Comparison of ENCODE assay signal across 9 cellular contexts in genomic region chr2:230684222-230685164, GRCh38. TPM values are rescaled to one million over a fixed set of nuclear protein-coding genes. Genes with fewer than 3 reads are reported as not detected.
DNase-seq lines count a peak whose midpoint lies in the region; ATAC-seq, FAIRE-seq and TF ChIP-seq lines count a peak whose summit lies in the region.
"Had no signal": no experiment of that assay in that cellular context is flagged by ENCODE, and none has a peak within 500 bp of the region (broad histone marks: within the 10 kb centered on the region; RNA-seq: fewer than 3 reads in every experiment).

No MANE protein-coding gene starts in this region.

- ATAC-seq in K562 (no peak), HG02798 (IDR thresholded peaks at IDR 0.05; ENCODE audit: poor library complexity, unreplicated experiment) (no peak)
- no peak for ATAC-seq in effector memory CD8-positive, alpha-beta T cell (replicated peaks)

- TF ChIP-seq POLR2A in K562 (conservative IDR thresholded peaks at IDR 0.05) (no peak), esophagus muscularis mucosa (IDR thresholded peaks at IDR 0.05; ENCODE audit: low read depth) (no peak)

- H3K27ac ChIP-seq in K562 (ENCODE audit: extremely low read depth, low read depth, low read length) (no peak overlapping the region), esophagus muscularis mucosa (replicated peaks in 1 of 4) (no peak overlapping the region)
- H3K27ac ChIP-seq: ovary had no signal

- no peak overlapping the region for H3K27ac Mint-ChIP-seq in effector memory CD8-positive, alpha-beta T cell

- no peaks in the 10 kb centered on the region for H3K79me2 ChIP-seq in K562 (ENCODE audit: control insufficient read depth, insufficient read depth, low read length)

- TF ChIP-seq RAD21 in K562 (CRISPR knock-in tag; conservative IDR thresholded peaks at IDR 0.05 in 1 of 2, IDR thresholded peaks at IDR 0.05 in 1 of 2), result no peak

- H3K9me1 ChIP-seq in K562 (ENCODE audit: control insufficient read depth, insufficient read depth, low read length), result no peaks in the 10 kb centered on the region

- H3K4me3 Mint-ChIP-seq in effector memory CD8-positive, alpha-beta T cell, result no peak overlapping the region

- FAIRE-seq in K562 (lab: Jason Lieb, UNC), result peak; percentile 55

- H3K36me3 Mint-ChIP-seq in effector memory CD8-positive, alpha-beta T cell (ENCODE audit: insufficient read depth), result no peaks in the 10 kb centered on the region

- H3K27me3 Mint-ChIP-seq in effector memory CD8-positive, alpha-beta T cell, result no peaks in the 10 kb centered on the region

- no peak for TF ChIP-seq CTCF in K562 (IDR thresholded peaks at IDR 0.05 in 2 of 3, conservative IDR thresholded peaks at IDR 0.05 in 1 of 3; ENCODE audit: insufficient read depth in 2 of 3, low read depth in 1 of 3, low read length in 3 of 3)
- TF ChIP-seq CTCF in esophagus muscularis mucosa (IDR thresholded peaks at IDR 0.05), result no peak

- H4K20me1 ChIP-seq in K562 (replicated peaks; ENCODE audit: control insufficient read depth, insufficient read depth, low read length), result no peaks in the 10 kb centered on the region

- H3K36me3 ChIP-seq in K562 (ENCODE audit: control insufficient read depth, insufficient read depth, low read length), result no peaks in the 10 kb centered on the region
- H3K36me3 ChIP-seq in esophagus muscularis mucosa, result no peaks in the 10 kb centered on the region
- H3K36me3 ChIP-seq: ovary had no signal

- intact Hi-C loops in K562 (cut with micrococcal nuclease) (no loop called here), posterior vena cava (cut with DNase I) (no loop called here), esophagus muscularis mucosa (cut with DNase I) (no loop called here)

- no peak for TF ChIP-seq EP300 in K562 (IDR thresholded peaks at IDR 0.05; ENCODE audit: low read length)
- TF ChIP-seq EP300 in esophagus muscularis mucosa (IDR thresholded peaks at IDR 0.05), result no peak

- no TSS peak for BruUV-seq in K562 (replicated peaks; lab: Mats Ljungman, UMichigan)

- DNase-seq in DMS53 (lab: John Stamatoyannopoulos, UW), result peak; percentile 89
- peak; percentile 88 for DNase-seq in HT1080 (ENCODE audit: low read depth)
- DNase-seq in K562 (ENCODE audit: extremely low read depth in 1 of 4, low spot score in 3 of 4), result no peak
- peak; percentile 69 to 74 for DNase-seq in lung microvascular endothelial cell (ENCODE audit: low read depth in 2 of 2)
- no peak for DNase-seq in posterior vena cava (ENCODE audit: low spot score)
- DNase-seq in esophagus muscularis mucosa (ENCODE audit: extremely low spot score), result no peak
- DNase-seq in effector memory CD8-positive, alpha-beta T cell, result no peak
- DNase-seq: ovary had no signal

- POLR2A ChIA-PET in K562 (lab: Yijun Ruan, JAX), result interaction anchor here (0.9 to 1.5 kb wide), 4 partner anchors 8 to 30 kb away, joined by 3 to 4 read pairs (median 4); partner anchors contain the start of gene CAB39

- H3K4me1 ChIP-seq in K562 (replicated peaks in 1 of 2; ENCODE audit: control insufficient read depth in 2 of 2, insufficient read depth in 2 of 2, low read length in 2 of 2) (peaks cover 15 to 21% of the 10 kb centered on the region in 2 experiments; a peak in 4 of 5 replicates), esophagus muscularis mucosa (no peaks in the 10 kb centered on the region)

- 35% methylated on average over 9 of the region's 9 CpGs for WGBS in K562 (ENCODE audit: insufficient coverage, low coverage, missing lambda C conversion rate)
- 59% methylated on average over 9 of the region's 9 CpGs for WGBS in esophagus muscularis mucosa

- peak overlapping the region; percentile 58; the same call in 1 of the 2 replicates for H2AFZ ChIP-seq in K562 (ENCODE audit: low read depth, low read length)

- in situ Hi-C loops in K562 (cut with MboI), result no loop called here

- H3K9me3 Mint-ChIP-seq in effector memory CD8-positive, alpha-beta T cell, result no peaks in the 10 kb centered on the region

- H3K9me3 ChIP-seq in K562 (replicated peaks; ENCODE audit: control insufficient read depth, insufficient read depth, low read depth, low read length) (no peaks in the 10 kb centered on the region), esophagus muscularis mucosa (no peaks in the 10 kb centered on the region)
- H3K9me3 ChIP-seq: ovary had no signal

- CTCF ChIA-PET in K562 (lab: Yijun Ruan, JAX; ENCODE audit: low intra/inter-chr PET ratio), result no interaction called here

- H3K9ac ChIP-seq in K562 (ENCODE audit: insufficient read depth in 1 of 2, low read depth in 2 of 2, low read length in 2 of 2), result peak overlapping the region in 1 of 2 experiments; percentile 64; a peak in 1 of 4 replicates

- H3K4me1 Mint-ChIP-seq in effector memory CD8-positive, alpha-beta T cell (ENCODE audit: low read depth in 2 of 2), result peaks cover 0 to 2% of the 10 kb centered on the region in 2 donors

- H3K4me3 ChIP-seq in K562, result no peak overlapping the region
- H3K4me3 ChIP-seq in esophagus muscularis mucosa, result no peak overlapping the region
- H3K4me3 ChIP-seq: ovary had no signal

- H3K27me3 ChIP-seq in K562 (ENCODE audit: control insufficient read depth in 2 of 2, insufficient read depth in 2 of 2, low read length in 2 of 2), result no peaks in the 10 kb centered on the region
- H3K27me3 ChIP-seq in esophagus muscularis mucosa, result no peaks in the 10 kb centered on the region
- H3K27me3 ChIP-seq: ovary had no signal

- no peak overlapping the region for H3K4me2 ChIP-seq in K562 (ENCODE audit: insufficient read depth, low read length)

TF ChIP-seq in K562, 482 proteins besides CTCF, POLR2A, EP300 and RAD21 (continues in another document):
- TF ChIP-seq SMARCE1 (IDR thresholded peaks at IDR 0.05) (peak; percentile 31; the same call in 1 of the 2 replicates), TCF7 (IDR thresholded peaks at IDR 0.05; ENCODE audit: borderline replicate concordance) (no peak), JUN (IDR thresholded peaks at IDR 0.05; ENCODE audit: borderline replicate concordance, low read depth, low read length) (peak; percentile 30; the same call in 1 of the 2 replicates), JUN (CRISPR knock-in tag; IDR thresholded peaks at IDR 0.05; ENCODE audit: borderline replicate concordance) (no peak), PKNOX1 (IDR thresholded peaks at IDR 0.05) (peak; percentile 71), NRF1 (conservative IDR thresholded peaks at IDR 0.05 in 1 of 2, IDR thresholded peaks at IDR 0.05 in 1 of 2) (no peak), BRF1 (IDR thresholded peaks at IDR 0.05; ENCODE audit: borderline replicate concordance, extremely low read depth, insufficient read length) (no peak), KDM5B (IDR thresholded peaks at IDR 0.05; ENCODE audit: insufficient replicate concordance, low read depth, low read length) (no peak), JUND (IDR thresholded peaks at IDR 0.05; ENCODE audit: borderline replicate concordance, low read depth, low read length) (peak; percentile 19; the same call in 1 of the 2 replicates), JUND (tag; IDR thresholded peaks at IDR 0.05; ENCODE audit: borderline replicate concordance, low read depth, low read length) (0 out of 3 replicates have a peak, but pooled peaks have one; percentile 18), RBM34 (IDR thresholded peaks at IDR 0.05; ENCODE audit: borderline replicate concordance, insufficient read depth, low read length) (no peak), NFIC (IDR thresholded peaks at IDR 0.05) (peak; percentile 48), MEIS2 (IDR thresholded peaks at IDR 0.05; ENCODE audit: partially characterized antibody) (peak; percentile 84)

RNA-seq across cellular contexts. Expression of gene CAB39, which starts 28.1 kb away (rescaled TPM):
- 41.9 and 49.1 TPM in 2 replicates for total RNA-seq in HT1080 (2014; rRNA removed; shearing (Covaris generic))
- polyA plus RNA-seq in HT1080 (2015; cell fraction: cytosol; rRNA removed), result 51.5 and 60.7 TPM in 2 replicates
- polyA plus RNA-seq in HT1080 (2015; cell fraction: nucleus; rRNA removed), result 44.3 and 46.4 TPM in 2 replicates
- total RNA-seq in K562 (2011; cell fraction: chromatin; rRNA removed; ENCODE audit: low replicate concordance), result 40.4 and 84.2 TPM in 2 replicates
- total RNA-seq in K562 (2011; cell fraction: nucleolus; rRNA removed), result 26.8 and 29.9 TPM in 2 replicates
- 50.8 and 86.8 TPM in 2 replicates for total RNA-seq in K562 (2011; cell fraction: nucleoplasm; rRNA removed)
- total RNA-seq in K562 (2014; rRNA removed) (48.3 and 52.6 TPM in 2 replicates), K562 (2014; rRNA removed; fragmentation: Illumina TruSeq; extraction: Trizol) (70.6 and 78.4 TPM in 2 replicates), K562 (2015; rRNA removed; fragmentation: Illumina TruSeq; extraction: Trizol) (91.8 and 94.4 TPM in 2 replicates), K562 (2021) (70.4 and 74.7 TPM in 2 replicates), lung microvascular endothelial cell (46.6 and 50.2 TPM in 2 replicates), posterior vena cava (10 to 100 TPM; 62.3 to 76.0 TPM), esophagus muscularis mucosa (100 to 1,000 TPM in 1 of 4 donors, 10 to 100 TPM in 3; 73.6 to 105 (median 83.9) TPM)
- polyA plus RNA-seq in K562 (2011; rRNA removed) (62.8 and 85.9 TPM in 2 replicates), K562 (2014; fragmentation: Illumina TruSeq; extraction: Trizol) (66.0 and 70.1 TPM in 2 replicates), K562 (2014; fragmentation: Nextera tagmentation; extraction: Ambion mirVana) (10 to 100 TPM; 27.2 to 37.4 TPM), K562 (2014; rRNA removed) (51.8 and 52.8 TPM in 2 replicates)
- 21.4 and 31.9 TPM in 2 replicates for polyA plus RNA-seq in K562 (2011; cell fraction: cytosol; rRNA removed)
- polyA plus RNA-seq in K562 (2011; cell fraction: nucleus; rRNA removed), result 30.5 and 39.5 TPM in 2 replicates
- polyA plus RNA-seq in K562 (2012), result 51.1 and 51.6 TPM in 2 replicates
- polyA minus RNA-seq in K562 (2011; rRNA and poly(A)+ RNA removed), result 113 and 122 TPM in 2 replicates
- 46.9 and 70.5 TPM in 2 replicates for polyA minus RNA-seq in K562 (2011; cell fraction: cytosol; rRNA and poly(A)+ RNA removed)
- 28.0 and 46.1 TPM in 2 replicates for polyA minus RNA-seq in K562 (2011; cell fraction: nucleus; rRNA and poly(A)+ RNA removed)

Comparison
In these comparisons a context has a peak if more than half of its experiments do, and no peak if none do; other contexts are left out.
1. DNase-seq: peak in DMS53 (single experiment), HT1080 (single experiment) and lung microvascular endothelial cell (2 of 2); none in K562 (0 of 4), posterior vena cava (single experiment), esophagus muscularis mucosa (single experiment) and effector memory CD8-positive, alpha-beta T cell (0 of 3).